In genomic region chr11:120296554-120296953, GRCh38 we compare ENCODE assay signal across 10 cellular contexts. TPM values are rescaled to one million over a fixed set of nuclear protein-coding genes. Genes with fewer than 3 reads are reported as not detected.
"Had no signal": no experiment of that assay in that cellular context is flagged by ENCODE, and none has a peak within 500 bp of the region (broad histone marks: within the 10 kb centered on the region; RNA-seq: fewer than 3 reads in every experiment).

No MANE protein-coding gene starts in this region.

- H3K36me3 Mint-ChIP-seq: IgD-negative memory B cell had no signal

- H3K4me2 ChIP-seq: KMS-11 had no signal

- DNase-seq: IMR-90, Karpas-422, KBM-7, KG1 had no signal

- ATAC-seq: HepG2 had no signal

- H3K27ac Mint-ChIP-seq: IgD-negative memory B cell had no signal

- H3K27ac ChIP-seq: HL-60, KMS-11 had no signal

- H3K4me1 Mint-ChIP-seq: IgD-negative memory B cell had no signal

- FAIRE-seq: HepG2, HTR-8/SVneo had no signal

- H3K9ac ChIP-seq: KMS-11 had no signal

- H3K4me3 Mint-ChIP-seq: IgD-negative memory B cell had no signal

RNA-seq across cellular contexts. Expression of gene TLCD5, which starts 28.5 kb away (rescaled TPM):
- polyA plus RNA-seq: IgD-negative memory B cell had no signal

RNA-seq across cellular contexts. Expression of gene POU2F3, which starts 56.6 kb away (rescaled TPM):
- total RNA-seq: HepG2, HT1080 had no signal
- polyA plus RNA-seq: HepG2, IgD-negative memory B cell had no signal
